ENCODE assay signal across 23 cellular contexts in the genomic region with DNA sequence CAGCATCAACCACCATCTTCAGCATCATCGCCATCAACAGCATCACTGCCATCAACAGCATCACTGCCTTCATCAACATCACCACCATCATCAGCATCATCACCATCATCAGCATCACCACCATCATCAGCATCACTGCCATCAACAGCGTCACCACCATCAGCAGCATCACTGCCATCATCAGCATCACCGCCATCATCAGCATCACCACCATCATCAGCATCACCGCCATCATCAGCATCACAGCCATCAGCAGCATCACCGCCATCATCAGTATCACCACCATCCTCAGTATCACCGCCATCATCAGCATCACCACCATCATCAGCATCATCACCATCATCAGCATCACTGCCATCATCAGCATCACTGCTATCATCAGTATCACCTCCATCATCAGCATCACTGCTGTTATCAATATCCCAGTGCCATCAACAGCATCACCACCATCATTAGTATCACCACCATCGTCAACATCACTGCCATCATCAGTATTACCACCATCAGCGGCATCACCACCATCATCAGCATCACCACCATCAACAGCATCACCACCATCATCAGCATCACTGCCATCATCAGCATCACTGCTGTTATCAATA.
"Had no signal": no experiment of that assay in that cellular context is flagged by ENCODE, and none has a peak within 500 bp of the region (broad histone marks: within the 10 kb centered on the region; RNA-seq: fewer than 3 reads in every experiment).

No MANE protein-coding gene starts in this region.

- H3K27ac ChIP-seq: coronary artery, esophagus muscularis mucosa, foreskin keratinocyte, gastroesophageal sphincter, heart left ventricle, hepatocyte, left lung, parathyroid adenoma, right atrium auricular region, sigmoid colon, spleen, thoracic aorta, transverse colon, vagina had no signal

- H3K4me2 ChIP-seq: hepatocyte had no signal

- H2AFZ ChIP-seq: hepatocyte, parathyroid adenoma had no signal

- H3K9me3 ChIP-seq: esophagus muscularis mucosa, gastroesophageal sphincter, heart left ventricle, left lung, mucosa of descending colon, right atrium auricular region, sigmoid colon, spleen, thoracic aorta, transverse colon, vagina had no signal

- ATAC-seq: foreskin keratinocyte; gastroesophageal sphincter; heart left ventricle; left cardiac atrium; left lung; mucosa of descending colon; natural killer cell treated with Interleukin-12 subunit alpha and Interleukin-12 subunit beta and Interleukin-15 and Interleukin-18, amount 100 ng/mL, for 72 hours; stimulated activated naive B cell treated with anti-CD40 and anti-IgM and Interleukin-4, amounts not matched to agents 10 μg/mL and 1 μg/mL and 100 μg/mL, for 72 hours had no signal

- DNase-seq: dermis blood vessel endothelial cell; effector memory CD4-positive, alpha-beta T cell; foreskin keratinocyte; kidney; left cardiac atrium; mesenchymal stem cell; naive B cell; sigmoid colon; spleen; stimulated activated naive B cell treated with anti-CD40 and anti-IgM and Interleukin-4, amounts not matched to agents 10 μg/mL and 1 μg/mL and 100 μg/mL, for 72 hours; transverse colon had no signal

- H3K4me3 ChIP-seq: coronary artery, esophagus muscularis mucosa, gastroesophageal sphincter, heart left ventricle, hepatocyte, left lung, mucosa of descending colon, right atrium auricular region, sigmoid colon, spleen, thoracic aorta, transverse colon, vagina had no signal

- H3K79me2 ChIP-seq: hepatocyte had no signal

- H3K9ac ChIP-seq: parathyroid adenoma had no signal

- H3K27me3 ChIP-seq: esophagus muscularis mucosa, foreskin keratinocyte, gastroesophageal sphincter, heart left ventricle, hepatocyte, left lung, right atrium auricular region, sigmoid colon, spleen, transverse colon, vagina had no signal

- H3K4me1 ChIP-seq: foreskin keratinocyte, left lung, parathyroid adenoma, right atrium auricular region, transverse colon had no signal

- H3K36me3 ChIP-seq: transverse colon had no signal
